Comparison of ENCODE assay signal across 8 cellular contexts in the genomic region with DNA sequence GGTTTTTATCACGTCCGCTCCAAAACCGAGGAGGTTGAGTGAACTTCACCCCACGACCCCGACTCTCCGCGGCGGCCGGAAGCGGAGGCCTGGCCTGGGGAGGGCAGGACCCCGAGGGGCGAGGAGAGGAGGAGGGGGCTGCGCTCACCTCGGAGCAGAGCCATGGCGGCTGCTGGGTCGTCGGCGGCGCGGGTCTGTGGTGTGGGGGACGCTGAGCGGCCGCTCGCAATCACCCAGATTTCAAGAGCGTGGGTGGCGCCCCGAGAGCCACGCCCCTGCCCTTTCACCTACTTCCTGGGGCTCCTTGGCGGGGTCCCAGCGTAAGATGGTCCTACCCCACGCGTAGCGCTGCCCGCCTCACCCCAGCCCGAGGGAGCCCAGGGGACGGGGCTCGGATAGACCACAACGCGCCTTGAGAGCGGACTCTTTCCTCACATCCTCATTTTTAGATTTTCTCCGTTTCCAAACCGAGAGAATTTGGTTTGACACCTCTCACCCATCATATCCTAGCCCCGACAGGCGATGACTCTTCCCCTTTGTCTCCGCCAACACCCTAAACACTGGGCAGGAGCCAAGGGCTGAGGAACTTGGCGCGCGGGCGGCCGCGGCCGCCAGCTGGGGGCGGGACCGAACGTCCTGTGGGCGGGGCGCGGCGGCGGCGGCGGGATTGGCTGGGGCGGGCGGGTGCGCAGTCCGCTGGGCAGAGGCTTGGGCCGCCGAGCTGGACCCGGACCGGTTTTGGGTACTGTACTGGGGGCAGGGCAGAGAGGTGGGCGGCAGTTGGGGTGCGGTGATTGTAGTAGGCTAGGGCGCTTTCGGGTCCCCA. TPM values are rescaled to one million over a fixed set of nuclear protein-coding genes. Genes with fewer than 3 reads are reported as not detected.
DNase-seq lines count a peak whose midpoint lies in the region; ATAC-seq and TF ChIP-seq lines count a peak whose summit lies in the region.

A gene with protein sequence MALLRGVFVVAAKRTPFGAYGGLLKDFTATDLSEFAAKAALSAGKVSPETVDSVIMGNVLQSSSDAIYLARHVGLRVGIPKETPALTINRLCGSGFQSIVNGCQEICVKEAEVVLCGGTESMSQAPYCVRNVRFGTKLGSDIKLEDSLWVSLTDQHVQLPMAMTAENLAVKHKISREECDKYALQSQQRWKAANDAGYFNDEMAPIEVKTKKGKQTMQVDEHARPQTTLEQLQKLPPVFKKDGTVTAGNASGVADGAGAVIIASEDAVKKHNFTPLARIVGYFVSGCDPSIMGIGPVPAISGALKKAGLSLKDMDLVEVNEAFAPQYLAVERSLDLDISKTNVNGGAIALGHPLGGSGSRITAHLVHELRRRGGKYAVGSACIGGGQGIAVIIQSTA (minus strand): TSS at position 213 of the 826 bp plus-strand sequence. CDS start 49 bp downstream, at position 164.

- H3K9me3 Mint-ChIP-seq in activated naive CD4-positive, alpha-beta T cell treated with anti-CD3 and anti-CD28 coated beads, Interleukin-2, amount 50 U/mL, for 72 hours = peaks cover 4 to 15% of the 10 kb centered on the region in 2 donors

- no peak for TF ChIP-seq EP300 in ovary (IDR thresholded peaks at IDR 0.05)

- H3K4me1 ChIP-seq in ovary (ENCODE audit: insufficient read depth) (peaks cover 5% of the 10 kb centered on the region), thyroid gland (peaks cover 23 to 30% of the 10 kb centered on the region in 2 donors)

- H3K36me3 Mint-ChIP-seq in activated naive CD4-positive, alpha-beta T cell treated with anti-CD3 and anti-CD28 coated beads, Interleukin-2, amount 50 U/mL, for 72 hours = peaks cover 24 to 59% of the 10 kb centered on the region in 2 donors

- TF ChIP-seq POLR2A in ovary (IDR thresholded peaks at IDR 0.05) (peak; percentile 66), thyroid gland (IDR thresholded peaks at IDR 0.05) (peak; percentile 54 to 75)

- H3K27me3 ChIP-seq in ovary (no peaks in the 10 kb centered on the region), thyroid gland (no peaks in the 10 kb centered on the region)

- WGBS in ovary, 3 donors = 0 to 1% (median 0%) methylated on average over 68 to 74 of the region's 74 CpGs
- 0 to 1% methylated on average over 48 to 52 of the region's 74 CpGs for WGBS in thyroid gland, 2 donors

- TF ChIP-seq CTCF in HFF-Myc (IDR thresholded peaks at IDR 0.05; ENCODE audit: low read depth, low read length, missing control alignments) = no peak
- TF ChIP-seq CTCF in ovary (IDR thresholded peaks at IDR 0.05) = peak in 1 of 3 donors; percentile 5
- TF ChIP-seq CTCF in thyroid gland (IDR thresholded peaks at IDR 0.05) = no peak

- DNase-seq in HFF-Myc (ENCODE audit: extremely low read depth, low read depth) (peak; percentile 67), MV-4-11 (lab: John Stamatoyannopoulos, UW) (peak; percentile 88), SKM-1 (lab: John Stamatoyannopoulos, UW; ENCODE audit: unreplicated experiment) (peak; percentile 70), glomerular visceral epithelial cell (ENCODE audit: extremely low spot score) (peak; percentile 89), ovary (peak; percentile 89 to 96 (median 92)), thyroid gland (peak; percentile 81 to 84)
- peak; percentile 79 to 87 for DNase-seq in activated naive CD4-positive, alpha-beta T cell treated with anti-CD3 and anti-CD28 coated beads, Interleukin-2, amount 50 U/mL, for 72 hours (ENCODE audit: low spot score in 2 of 2)

- no peaks in the 10 kb centered on the region for H3K36me3 ChIP-seq in ovary
- H3K36me3 ChIP-seq in thyroid gland = no peaks in the 10 kb centered on the region

- H3K4me3 ChIP-seq in GM08714 (ENCODE audit: low read length) = peak within 1 kb of the TSS; percentile 70
- H3K4me3 ChIP-seq in HFF-Myc (replicated peaks; ENCODE audit: low read depth, low read length) = peak within 1 kb of the TSS; percentile 66
- peak within 1 kb of the TSS; percentile 86 for H3K4me3 ChIP-seq in ovary
- H3K4me3 ChIP-seq in thyroid gland (replicated peaks in 1 of 3) = peak within 1 kb of the TSS; percentile 61 to 72 (median 69)

- ATAC-seq in activated naive CD4-positive, alpha-beta T cell treated with anti-CD3 and anti-CD28 coated beads, Interleukin-2, amount 50 U/mL, for 72 hours = peak; percentile 90 to 93

- H3K27ac Mint-ChIP-seq in activated naive CD4-positive, alpha-beta T cell treated with anti-CD3 and anti-CD28 coated beads, Interleukin-2, amount 50 U/mL, for 72 hours = peak within 1 kb of the TSS; percentile 99 to 100

- no peaks in the 10 kb centered on the region for H3K9me3 ChIP-seq in ovary
- no peaks in the 10 kb centered on the region for H3K9me3 ChIP-seq in thyroid gland

- intact Hi-C loops in ovary (cut with DNase I) = no loop called here
- intact Hi-C loops in thyroid gland (cut with DNase I) = no loop called here

- peak within 1 kb of the TSS; percentile 80 to 93 for H3K27ac ChIP-seq in ovary
- H3K27ac ChIP-seq in thyroid gland = peak within 1 kb of the TSS; percentile 59 to 98 (median 88)

RNA-seq across cellular contexts. Expression of the gene that starts here (rescaled TPM):
- total RNA-seq in activated naive CD4-positive, alpha-beta T cell treated with anti-CD3 and anti-CD28 coated beads, Interleukin-2, amount 50 U/mL, for 72 hours = 10 to 100 TPM; 47.0 to 86.9 TPM
- 10 to 100 TPM; 28.6 to 50.8 (median 43.1) TPM for total RNA-seq in ovary
- polyA plus RNA-seq in ovary = 10 to 100 TPM; 44.1 to 96.2 TPM
- 100 to 1,000 TPM in 2 of 4 donors, 10 to 100 TPM in 2; 50.8 to 157 (median 108) TPM for total RNA-seq in thyroid gland

Comparison
In these comparisons a context has a peak if more than half of its experiments do, and no peak if none do; other contexts are left out.
1. Peak in every context shown above with its lines: DNase-seq, ATAC-seq, H3K4me3 ChIP-seq and H3K27ac ChIP-seq.